Comparison of ENCODE assay signal across 7 cellular contexts in the genomic region with DNA sequence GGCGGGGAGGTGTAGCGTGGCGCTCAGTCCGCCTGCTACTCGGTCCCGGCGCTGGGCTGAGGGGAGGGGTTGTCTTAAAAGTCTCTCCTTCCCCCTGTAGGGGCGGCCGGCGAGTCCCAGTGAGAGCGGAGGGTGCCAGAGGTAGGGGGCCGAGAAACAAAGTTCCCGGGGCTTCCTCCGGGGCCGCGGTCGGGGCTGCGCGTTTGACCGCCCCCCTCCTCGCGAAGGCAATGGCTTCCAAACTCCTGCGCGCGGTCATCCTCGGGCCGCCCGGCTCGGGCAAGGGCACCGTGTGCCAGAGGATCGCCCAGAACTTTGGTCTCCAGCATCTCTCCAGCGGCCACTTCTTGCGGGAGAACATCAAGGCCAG. TPM values are rescaled to one million over a fixed set of nuclear protein-coding genes. Genes with fewer than 3 reads are reported as not detected.
DNase-seq lines count a peak whose midpoint lies in the region; ATAC-seq, FAIRE-seq and TF ChIP-seq lines count a peak whose summit lies in the region.
"Not testable (repeated sequence)": the region's sequence is repeated elsewhere in the genome, so short reads cannot be mapped to it uniquely, and the experiment has no call there.

Gene AK4, plus strand, starts transcription at position 26 of the 370 bp plus-strand sequence. Its CDS starts 205 bp downstream, at position 231.

- ATAC-seq in GM19023 (IDR thresholded peaks at IDR 0.05; ENCODE audit: unreplicated experiment) (peak; percentile 29), HG02763 (IDR thresholded peaks at IDR 0.05; ENCODE audit: unreplicated experiment) (peak; percentile 14)

- TF ChIP-seq POLR2A in H1 (IDR thresholded peaks at IDR 0.05; ENCODE audit: control extremely low read depth in 1 of 2, low read depth in 2 of 2, low read length in 2 of 2): not testable (repeated sequence)

- H2AK5ac ChIP-seq in H1 (ENCODE audit: low read depth, low read length): 0 out of 2 replicates have a peak within 1 kb of the TSS, but pooled peaks have one; percentile 65

- H2BK20ac ChIP-seq in H1 (ENCODE audit: low read length): not testable (repeated sequence)

- intact Hi-C loops in posterior vena cava (cut with DNase I): loop anchor here in 1 of 2 donors (10.0 kb wide), 1 partner anchor 83 kb away; no protein-coding TSS in a partner anchor

- H3K27ac ChIP-seq in KOPT-K1 (ENCODE audit: low read depth, low read length, poor library complexity, severe bottlenecking): peak within 1 kb of the TSS; percentile 5
- H3K27ac ChIP-seq in H1 (ENCODE audit: low read depth, low read length): peak within 1 kb of the TSS; percentile 13; the same call in 1 of the 2 replicates
- peak within 1 kb of the TSS; percentile 62 for H3K27ac ChIP-seq in layer of hippocampus (ENCODE audit: low read depth, low read length)

- POLR2A ChIA-PET in activated CD8-positive, alpha-beta memory T cell treated with anti-CD3 and anti-CD28 coated beads for 36 hours (lab: Charles Lee): interaction anchor here (1.1 kb wide), 1 partner anchor 82 kb away, joined by 4 read pairs; no protein-coding TSS in a partner anchor
- POLR2A ChIA-PET in H1 (lab: Charles Lee; ENCODE audit: partially characterized antibody): interaction anchor here (0.7 to 5.2 kb wide), 18 partner anchors 9 to 544 kb away, joined by 3 to 48 read pairs (median 4); partner anchors contain the start of gene JAK1

- H3K23ac ChIP-seq in H1 (ENCODE audit: insufficient read length): not testable (repeated sequence)

- not testable (repeated sequence) for H4K20me1 ChIP-seq in H1 (replicated peaks in 1 of 2; ENCODE audit: control insufficient read depth in 1 of 2, insufficient read depth in 2 of 2, low read length in 2 of 2)

- peak within 1 kb of the TSS; percentile 92 for H4K91ac ChIP-seq in H1 (replicated peaks; ENCODE audit: insufficient read length, low read length)

- TF ChIP-seq CTCF in H1 (IDR thresholded peaks at IDR 0.05; ENCODE audit: control extremely low read depth in 1 of 3, insufficient read depth in 1 of 3, low read depth in 1 of 3, low read length in 3 of 3): not testable (repeated sequence)

- peaks cover 18% of the 10 kb centered on the region for H3K23me2 ChIP-seq in H1 (ENCODE audit: low read depth, low read length)

- peak within 1 kb of the TSS; percentile 36 to 77 (median 49) for H3K9ac ChIP-seq in H1 (replicated peaks in 1 of 4; ENCODE audit: extremely low read depth in 1 of 4, low read depth in 3 of 4, low read length in 3 of 4)

- not testable (repeated sequence) for TF ChIP-seq RAD21 in H1 (IDR thresholded peaks at IDR 0.05 in 1 of 2, conservative IDR thresholded peaks at IDR 0.05 in 1 of 2; ENCODE audit: low read depth in 2 of 2, low read length in 2 of 2)

- H3K9me3 ChIP-seq in KOPT-K1 (ENCODE audit: insufficient read depth, low read length, poor library complexity, severe bottlenecking); H1 (ENCODE audit: insufficient read depth in 2 of 2, low read depth in 1 of 2, low read length in 1 of 2): not testable (repeated sequence)

- H2BK12ac ChIP-seq in H1 (ENCODE audit: low read depth, low read length): peak within 1 kb of the TSS; percentile 97; the same call in 1 of the 2 replicates

- H2BK120ac ChIP-seq in H1 (replicated peaks; ENCODE audit: low read depth, low read length): not testable (repeated sequence)

- not testable (repeated sequence) for TF ChIP-seq EP300 in H1 (IDR thresholded peaks at IDR 0.05; ENCODE audit: borderline replicate concordance in 1 of 2, low read depth in 2 of 2, low read length in 2 of 2)

- H3K4me1 ChIP-seq in H1 (replicated peaks in 1 of 4; ENCODE audit: control insufficient read depth in 3 of 4, insufficient read depth in 4 of 4, low read length in 3 of 4): peaks cover 9 to 12% (median 10%) of the 10 kb centered on the region in 4 experiments

- H3K4me2 ChIP-seq in H1 (ENCODE audit: insufficient read depth in 1 of 2, low read depth in 2 of 2, low read length in 2 of 2): peak within 1 kb of the TSS; percentile 65 to 96

- CTCF ChIA-PET in activated CD8-positive, alpha-beta memory T cell treated with anti-CD3 and anti-CD28 coated beads for 36 hours (lab: Charles Lee): interaction anchor here (0.7 to 1.3 kb wide), 2 partner anchors 237 to 540 kb away, joined by 3 read pairs; no protein-coding TSS in a partner anchor
- CTCF ChIA-PET in H1 (lab: Charles Lee; ENCODE audit: partially characterized antibody): interaction anchor here (1.8 kb wide), 1 partner anchor 61 kb away, joined by 7 read pairs; no protein-coding TSS in a partner anchor

- H4K5ac ChIP-seq in H1 (ENCODE audit: insufficient read length, low read depth, low read length): peak within 1 kb of the TSS; percentile 79

- H3K56ac ChIP-seq in H1 (replicated peaks; ENCODE audit: insufficient read length, low read depth, low read length): peak within 1 kb of the TSS; percentile 67

- H3K4ac ChIP-seq in H1 (replicated peaks; ENCODE audit: insufficient read length, low read depth, low read length): not testable (repeated sequence)

- peak within 1 kb of the TSS; percentile 54; the same call in 1 of the 2 replicates for H2BK15ac ChIP-seq in H1 (ENCODE audit: low read length)

- H3K36me3 ChIP-seq in KOPT-K1 (ENCODE audit: insufficient read depth, low read length); H1 (ENCODE audit: control insufficient read depth in 2 of 4, insufficient read depth in 4 of 4, low read length in 3 of 4): not testable (repeated sequence)

- peak within 1 kb of the TSS; percentile 80; the same call in 1 of the 2 replicates for H2BK5ac ChIP-seq in H1 (ENCODE audit: low read depth, low read length)

- not testable (repeated sequence) for H3K14ac ChIP-seq in H1 (ENCODE audit: insufficient read length)

- peak within 1 kb of the TSS; percentile 43 to 77 (median 59) for H3K4me3 ChIP-seq in H1 (ENCODE audit: extremely low read depth in 1 of 4, insufficient read depth in 2 of 4, low read depth in 3 of 4, low read length in 4 of 4)

- not testable (repeated sequence) for DNase-seq in H1 (ENCODE audit: low read depth in 1 of 2, low spot score in 2 of 2); posterior vena cava (ENCODE audit: low spot score)

- peak within 1 kb of the TSS; percentile 66 for H2AFZ ChIP-seq in H1 (ENCODE audit: low read length)

- H3K79me2 ChIP-seq in H1 (ENCODE audit: control insufficient read depth in 1 of 2, insufficient read depth in 2 of 2, low read length in 2 of 2): peaks cover 0 to 18% of the 10 kb centered on the region in 2 experiments; a peak in 2 of 4 replicates

- peak within 1 kb of the TSS; percentile 96; the same call in 1 of the 2 replicates for H3K18ac ChIP-seq in H1 (ENCODE audit: extremely low read depth, low read length)

- FAIRE-seq in H1 (lab: Jason Lieb, UNC): not testable (repeated sequence)

- H3K79me1 ChIP-seq in H1 (ENCODE audit: low read depth, low read length): not testable (repeated sequence)

- H3K27me3 ChIP-seq in H1 (replicated peaks in 1 of 4; ENCODE audit: control insufficient read depth in 3 of 4, extremely low read depth in 1 of 4, insufficient read depth in 3 of 4, low read length in 3 of 4): peaks cover 2 to 22% (median 14%) of the 10 kb centered on the region in 4 experiments; a peak in 6 of 7 replicates
- H3K27me3 ChIP-seq in layer of hippocampus (ENCODE audit: control insufficient read depth, insufficient read depth, low read length): not testable (repeated sequence)

- WGBS in H1 (ENCODE audit: extremely low coverage in 1 of 2, insufficient coverage in 1 of 2, insufficient read length in 1 of 2, insufficient replicate concordance in 2 of 2, low coverage in 1 of 2, low lambda C conversion rate in 2 of 2, missing lambda C conversion rate in 1 of 2), 2 experiments: 1% methylated on average over 14 of the region's 33 CpGs; no CpG with 5 or more reads in 1 of the 2 experiments

- peak within 1 kb of the TSS; percentile 92 for H4K8ac ChIP-seq in H1 (ENCODE audit: extremely low read depth, insufficient read depth, low read length)

TF ChIP-seq in H1, 55 proteins besides CTCF, POLR2A, EP300 and RAD21:
- TF ChIP-seq TAF1 (IDR thresholded peaks at IDR 0.05; ENCODE audit: low read depth, low read length) (peak; percentile 26; the same call in 1 of the 2 replicates), ASH2L (IDR thresholded peaks at IDR 0.05; ENCODE audit: low read length) (peak; percentile 14)

RNA-seq across cellular contexts. Expression of gene AK4, which starts in this region (rescaled TPM):
- 100 to 1,000 TPM; 125 to 126 TPM for total RNA-seq in activated CD8-positive, alpha-beta memory T cell treated with anti-CD3 and anti-CD28 coated beads for 36 hours
- 159 and 175 TPM in 2 replicates for total RNA-seq in H1 (2021; fragmentation: NEBNext Ultra II Directional; extraction: Animal tissue kit (Norgen Biotek cat#: 25700))
- polyA plus RNA-seq in H1 (2011; rRNA removed): 38.6 and 64.5 TPM in 2 replicates
- polyA plus RNA-seq in H1 (2011; cell fraction: cytosol; rRNA removed): 43.2 TPM
- 26.7 TPM for polyA plus RNA-seq in H1 (2011; cell fraction: nucleus; rRNA removed)
- 54.2 to 73.8 TPM (median 65.5 TPM) in 4 replicates for polyA plus RNA-seq in H1 (2012, experiment 1 of 2)
- 24.0 TPM for polyA plus RNA-seq in H1 (2012, experiment 2 of 2)
- polyA plus RNA-seq in H1 (2013, experiment 1 of 2): 109 TPM
- polyA plus RNA-seq in H1 (2013, experiment 2 of 2): 113 TPM
- 75.4 and 132 TPM in 2 replicates for polyA minus RNA-seq in H1 (2011; rRNA and poly(A)+ RNA removed)
- 33.1 TPM for polyA minus RNA-seq in H1 (2011; cell fraction: cytosol; rRNA and poly(A)+ RNA removed)
- 38.6 TPM for polyA minus RNA-seq in H1 (2011; cell fraction: nucleus; rRNA and poly(A)+ RNA removed)
- total RNA-seq in posterior vena cava: 10 to 100 TPM; 68.3 to 86.5 TPM

Comparison
In these comparisons a context has a peak if more than half of its experiments do, and no peak if none do; other contexts are left out.
1. H3K27ac ChIP-seq: peak in every context shown above with its lines; median percentile 62 in layer of hippocampus; 13 in H1; 5 in KOPT-K1.